In the genomic region with DNA sequence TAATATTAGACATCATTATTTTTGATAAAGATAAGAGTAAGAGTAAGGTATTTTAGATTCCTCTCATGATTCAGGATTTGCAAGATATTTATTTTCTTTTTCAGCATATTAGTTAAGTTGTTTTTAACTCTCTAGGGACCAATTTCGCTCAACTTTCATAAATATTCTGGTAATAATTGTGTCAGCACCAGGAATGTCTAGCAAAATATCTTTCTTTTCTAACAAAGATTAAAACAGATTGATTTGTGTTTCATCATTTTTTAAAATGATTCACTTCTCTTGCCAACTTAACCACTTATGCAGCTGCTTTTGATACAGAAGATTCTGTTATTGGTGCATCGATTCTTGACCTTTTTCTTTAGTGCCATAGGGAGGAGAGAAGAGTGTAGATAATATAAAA, we compare ENCODE assay signal across 27 cellular contexts.
"Had no signal": no experiment of that assay in that cellular context is flagged by ENCODE, and none has a peak within 500 bp of the region (broad histone marks: within the 10 kb centered on the region; RNA-seq: fewer than 3 reads in every experiment).

No MANE protein-coding gene starts in this region.

- H3K4me1 Mint-ChIP-seq: immature natural killer cell; mesothelial cell of epicardium; naive B cell; stimulated activated effector memory CD8-positive, alpha-beta T cell treated with anti-CD3 and anti-CD28 coated beads, Interleukin-12 subunit alpha, Interleukin-12 subunit beta, amount 100 ng/mL, for 72 hours; stimulated activated naive CD8-positive, alpha-beta T cell treated with anti-CD3 and anti-CD28 coated beads, Interleukin-15, amount 100 ng/mL, for 72 hours had no signal

- H3K4me3 Mint-ChIP-seq: immature natural killer cell; mesothelial cell of epicardium; naive B cell; natural killer cell treated with Interleukin-12 subunit alpha and Interleukin-12 subunit beta and Interleukin-15 and Interleukin-18, amount 100 ng/mL, for 72 hours; stimulated activated effector memory CD8-positive, alpha-beta T cell treated with anti-CD3 and anti-CD28 coated beads, Interleukin-12 subunit alpha, Interleukin-12 subunit beta, amount 100 ng/mL, for 72 hours; stimulated activated naive CD8-positive, alpha-beta T cell treated with anti-CD3 and anti-CD28 coated beads, Interleukin-15, amount 100 ng/mL, for 72 hours had no signal

- H3K27me3 ChIP-seq: left lung, pancreas, spleen, testis, thyroid gland, transverse colon, upper lobe of left lung, vagina had no signal

- H3K4me1 ChIP-seq: left lung, lower lobe of right lung, pancreas, prostate gland, spleen, testis, thyroid gland, transverse colon, upper lobe of left lung, vagina had no signal

- H3K27me3 Mint-ChIP-seq: naive B cell; natural killer cell treated with Interleukin-12 subunit alpha and Interleukin-12 subunit beta and Interleukin-15 and Interleukin-18, amount 100 ng/mL, for 72 hours; stimulated activated naive CD8-positive, alpha-beta T cell treated with anti-CD3 and anti-CD28 coated beads, Interleukin-15, amount 100 ng/mL, for 72 hours had no signal

- H3K27ac ChIP-seq: left lung, lower lobe of right lung, pancreas, prostate gland, spleen, testis, thyroid gland, transverse colon, upper lobe of left lung, vagina had no signal

- H3K36me3 Mint-ChIP-seq: immature natural killer cell; mesothelial cell of epicardium; naive B cell; natural killer cell treated with Interleukin-12 subunit alpha and Interleukin-12 subunit beta and Interleukin-15 and Interleukin-18, amount 100 ng/mL, for 72 hours; stimulated activated effector memory CD8-positive, alpha-beta T cell treated with anti-CD3 and anti-CD28 coated beads, Interleukin-12 subunit alpha, Interleukin-12 subunit beta, amount 100 ng/mL, for 72 hours had no signal

- DNase-seq: hypothalamus; immature natural killer cell; kidney; left colon; left lung; lower lobe of right lung; mammary epithelial cell; mesendoderm; naive B cell; pancreas; posterior cingulate gyrus; retina; right cardiac atrium; small intestine; spleen; stimulated activated CD4-positive, alpha-beta T cell treated with anti-CD3 and anti-CD28 coated beads, Interleukin-4, amount 100 ng/mL, for 24 hours; stimulated activated naive CD4-positive, alpha-beta T cell; stimulated activated naive CD8-positive, alpha-beta T cell treated with anti-CD3 and anti-CD28 coated beads, Interleukin-15, amount 100 ng/mL, for 72 hours; testis; thyroid gland; transverse colon; upper lobe of left lung had no signal

- H3K27ac Mint-ChIP-seq: immature natural killer cell; mesothelial cell of epicardium; naive B cell; natural killer cell treated with Interleukin-12 subunit alpha and Interleukin-12 subunit beta and Interleukin-15 and Interleukin-18, amount 100 ng/mL, for 72 hours; stimulated activated effector memory CD8-positive, alpha-beta T cell treated with anti-CD3 and anti-CD28 coated beads, Interleukin-12 subunit alpha, Interleukin-12 subunit beta, amount 100 ng/mL, for 72 hours; stimulated activated naive CD8-positive, alpha-beta T cell treated with anti-CD3 and anti-CD28 coated beads, Interleukin-15, amount 100 ng/mL, for 72 hours had no signal

- H3K9me3 Mint-ChIP-seq: natural killer cell treated with Interleukin-12 subunit alpha and Interleukin-12 subunit beta and Interleukin-15 and Interleukin-18, amount 100 ng/mL, for 72 hours; stimulated activated effector memory CD8-positive, alpha-beta T cell treated with anti-CD3 and anti-CD28 coated beads, Interleukin-12 subunit alpha, Interleukin-12 subunit beta, amount 100 ng/mL, for 72 hours had no signal

- H3K9me3 ChIP-seq: left lung, lower lobe of right lung, pancreas, prostate gland, testis, thyroid gland, transverse colon, upper lobe of left lung, vagina had no signal

- H3K4me3 ChIP-seq: left lung, lower lobe of right lung, pancreas, prostate gland, spleen, testis, thyroid gland, transverse colon, upper lobe of left lung, vagina had no signal

- H3K36me3 ChIP-seq: left lung, lower lobe of right lung, pancreas, prostate gland, spleen, thyroid gland, transverse colon, upper lobe of left lung, vagina had no signal
